ENCODE assay signal across 8 cellular contexts in genomic region chr6:42929088-42929927, GRCh38. TPM values are rescaled to one million over a fixed set of nuclear protein-coding genes. Genes with fewer than 3 reads are reported as not detected.
DNase-seq lines count a peak whose midpoint lies in the region; ATAC-seq, FAIRE-seq and TF ChIP-seq lines count a peak whose summit lies in the region.

TSS of gene CNPY3 (plus strand) at chr6:42929480. CDS start at chr6:42929571, 91 bp downstream.

- DNase-seq in GM12864 (ENCODE audit: low read depth) (peak; percentile 98), NCI-H1417 (lab: John Stamatoyannopoulos, UW) (peak; percentile 95 to 99 (median 95)), SW 1271 (lab: John Stamatoyannopoulos, UW) (peak; percentile 97 to 99), Right ventricle myocardium inferior (ENCODE audit: missing footprints) (peak; percentile 97), pancreas (peak; percentile 90 to 97 (median 93)), tibial artery (peak; percentile 95 to 97)
- peak; percentile 88 for DNase-seq in activated naive CD8-positive, alpha-beta T cell treated with anti-CD3 and anti-CD28 coated beads, Interleukin-2, amount 50 U/mL, for 16 hours (ENCODE audit: low read depth, low spot score)

- FAIRE-seq in pancreas (lab: Jason Lieb, UNC): no peak

- H3K36me3 ChIP-seq in pancreas: peaks cover 0 to 2% (median 2%) of the 10 kb centered on the region in 3 donors
- H3K36me3 ChIP-seq in tibial artery: peaks cover 0 to 5% (median 2%) of the 10 kb centered on the region in 3 donors

- H3K4me1 ChIP-seq in pancreas (peaks cover 0 to 21% (median 18%) of the 10 kb centered on the region in 3 donors), tibial artery (peaks cover 0 to 36% (median 21%) of the 10 kb centered on the region in 4 donors)

- TF ChIP-seq CTCF in GM12864 (IDR thresholded peaks at IDR 0.05; ENCODE audit: low read depth, low read length, missing control alignments): no peak
- TF ChIP-seq CTCF in pancreas (IDR thresholded peaks at IDR 0.05): no peak
- TF ChIP-seq CTCF in tibial artery (IDR thresholded peaks at IDR 0.05): peak in 1 of 2 experiments; percentile 28

- H3K27me3 ChIP-seq in pancreas: no peaks in the 10 kb centered on the region
- peaks cover 0 to 11% of the 10 kb centered on the region in 2 donors for H3K27me3 ChIP-seq in tibial artery

- peak within 1 kb of the TSS; percentile 72 for H3K4me3 ChIP-seq in GM12864 (ENCODE audit: low read depth, low read length)
- H3K4me3 ChIP-seq in pancreas: peak within 1 kb of the TSS; percentile 52 to 84 (median 58)
- peak within 1 kb of the TSS; percentile 81 to 88 for H3K4me3 ChIP-seq in tibial artery

- 0 to 1% methylated on average over 61 to 67 of the region's 67 CpGs for WGBS in pancreas, 2 donors

- no peaks in the 10 kb centered on the region for H3K9me3 ChIP-seq in pancreas
- no peaks in the 10 kb centered on the region for H3K9me3 ChIP-seq in tibial artery

- intact Hi-C loops in Right ventricle myocardium inferior (cut with DNase I) (loop anchor here (5.0 kb wide), 1 partner anchor 53 kb away; the partner anchor contains the start of gene PPP2R5D), pancreas (cut with DNase I) (no loop called here), tibial artery (cut with DNase I; ENCODE audit: low total_unique reads) (loop anchor here (5.0 kb wide), 1 partner anchor 83 kb away; the partner anchor contains the start of genes KLHDC3 and MEA1)

- ATAC-seq in HG02759 (IDR thresholded peaks at IDR 0.05; ENCODE audit: unreplicated experiment) (peak; percentile 81), Right ventricle myocardium inferior (peak; percentile 96), pancreas (peak; percentile 89 to 96 (median 91))

- H3K27ac ChIP-seq in pancreas (peak within 1 kb of the TSS; percentile 80 to 93 (median 88)), tibial artery (peak within 1 kb of the TSS; percentile 80 to 88)

RNA-seq across cellular contexts. Expression of gene CNPY3, which starts in this region (rescaled TPM):
- total RNA-seq in Right ventricle myocardium inferior (22.9 TPM), pancreas (10 to 100 TPM; 28.3 to 59.7 (median 34.1) TPM)
- polyA plus RNA-seq in pancreas: 10 to 100 TPM; 41.9 to 55.4 TPM

Comparison
In these comparisons a context has a peak if more than half of its experiments do, and no peak if none do; other contexts are left out.
1. Peak in every context shown above with its lines: DNase-seq, ATAC-seq, H3K4me3 ChIP-seq and H3K27ac ChIP-seq.
2. intact Hi-C loops: an anchor here in Right ventricle myocardium inferior (5.0 kb wide) and tibial artery (5.0 kb wide); none called in pancreas.